1 cellular context compared by ENCODE assay signal in genomic region chr5:14727428-14727865, GRCh38.
TF ChIP-seq lines count a peak whose summit lies in the region.

No MANE protein-coding gene starts in this region.

TF ChIP-seq in H1, 55 proteins besides CTCF, POLR2A, EP300 and RAD21 (continued from another document):
- TF ChIP-seq GTF2F1 (IDR thresholded peaks at IDR 0.05; ENCODE audit: borderline replicate concordance, low read depth, low read length) (peak; percentile 21; the same call in 1 of the 2 replicates), GABPA (IDR thresholded peaks at IDR 0.05; ENCODE audit: borderline replicate concordance, insufficient read depth, low read length) (no peak), POU5F1 (IDR thresholded peaks at IDR 0.05; ENCODE audit: low read depth, low read length) (no peak), ATF2 (IDR thresholded peaks at IDR 0.05; ENCODE audit: low read length) (no peak), TAF7 (optimal IDR thresholded peaks at IDR 0.05; ENCODE audit: borderline replicate concordance, low read depth, low read length) (no peak), SUZ12 (IDR thresholded peaks at IDR 0.05; ENCODE audit: low read length) (no peak), BRCA1 (IDR thresholded peaks at IDR 0.05; ENCODE audit: low read depth, low read length) (no peak), SRF (IDR thresholded peaks at IDR 0.05; ENCODE audit: low read depth, low read length) (no peak), SP4 (IDR thresholded peaks at IDR 0.05; ENCODE audit: low read length) (no peak), TCF12 (IDR thresholded peaks at IDR 0.05; ENCODE audit: low read depth, low read length) (no peak), BACH1 (IDR thresholded peaks at IDR 0.05; ENCODE audit: low read length) (no peak), NRF1 (IDR thresholded peaks at IDR 0.05; ENCODE audit: low read depth, low read length) (no peak), SIX5 (IDR thresholded peaks at IDR 0.05; ENCODE audit: low read depth, low read length) (no peak), EGR1 (IDR thresholded peaks at IDR 0.05; ENCODE audit: borderline replicate concordance, low read depth, low read length) (no peak), SIN3A (conservative IDR thresholded peaks at IDR 0.05 in 1 of 2, IDR thresholded peaks at IDR 0.05 in 1 of 2; ENCODE audit: low read depth in 1 of 2, low read length in 2 of 2) (no peak), SP1 (IDR thresholded peaks at IDR 0.05; ENCODE audit: low read depth, low read length) (peak; percentile 80; the same call in 1 of the 2 replicates)
- TF ChIP-seq, protein P1, sequence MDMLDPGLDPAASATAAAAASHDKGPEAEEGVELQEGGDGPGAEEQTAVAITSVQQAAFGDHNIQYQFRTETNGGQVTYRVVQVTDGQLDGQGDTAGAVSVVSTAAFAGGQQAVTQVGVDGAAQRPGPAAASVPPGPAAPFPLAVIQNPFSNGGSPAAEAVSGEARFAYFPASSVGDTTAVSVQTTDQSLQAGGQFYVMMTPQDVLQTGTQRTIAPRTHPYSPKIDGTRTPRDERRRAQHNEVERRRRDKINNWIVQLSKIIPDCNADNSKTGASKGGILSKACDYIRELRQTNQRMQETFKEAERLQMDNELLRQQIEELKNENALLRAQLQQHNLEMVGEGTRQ (IDR thresholded peaks at IDR 0.05; ENCODE audit: low read length) = no peak
